ENCODE assay signal across 11 cellular contexts in the genomic region with DNA sequence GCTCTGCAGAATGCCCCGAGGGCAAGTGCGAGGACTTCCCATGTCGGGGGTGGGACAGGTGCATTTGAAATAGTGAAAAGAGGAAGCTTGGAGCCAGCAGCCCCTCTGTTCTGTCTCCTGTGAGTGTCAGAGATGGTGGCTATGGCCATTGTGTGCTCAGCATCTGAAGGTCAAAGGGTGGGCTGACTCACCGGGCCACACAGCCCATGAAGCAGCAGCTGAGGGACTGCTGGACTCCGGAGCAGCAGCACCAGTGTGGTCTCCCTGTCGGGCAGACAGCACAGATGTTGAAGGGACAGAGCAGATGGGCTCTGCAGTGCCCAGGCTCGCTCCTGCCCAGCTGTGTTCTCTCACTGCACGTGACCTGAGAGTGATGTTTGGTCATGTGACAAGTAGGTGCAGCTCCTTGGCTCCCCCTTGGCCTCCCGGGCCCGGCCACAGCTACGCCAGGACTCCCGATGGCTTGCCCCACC. TPM values are rescaled to one million over a fixed set of nuclear protein-coding genes. Genes with fewer than 3 reads are reported as not detected.
A peak's percentile ranks its signal among the peaks of the same experiment; 100 is the strongest.
DNase-seq lines count a peak whose midpoint lies in the region; TF ChIP-seq lines count a peak whose summit lies in the region.
"Had no signal": no experiment of that assay in that cellular context is flagged by ENCODE, and none has a peak within 500 bp of the region (broad histone marks: within the 10 kb centered on the region; RNA-seq: fewer than 3 reads in every experiment).

No MANE protein-coding gene starts in this region.

- no peak for TF ChIP-seq CTCF in NB4 (IDR thresholded peaks at IDR 0.05; ENCODE audit: low read depth, low read length)
- no peak for TF ChIP-seq CTCF in fibroblast of villous mesenchyme (IDR thresholded peaks at IDR 0.05; ENCODE audit: insufficient read depth, low read depth, low read length)

- CTCF ChIA-PET in HEK293T (lab: Yijun Ruan, JAX), result interaction anchor here (1.7 kb wide), 1 partner anchor 11 kb away, joined by 9 read pairs; no protein-coding TSS in a partner anchor

- peak; percentile 53 for DNase-seq in DMS 273 (lab: John Stamatoyannopoulos, UW; ENCODE audit: unreplicated experiment)
- no peak for DNase-seq in DMS 273 treated with DMSO at 0.1 percent for 48 hours (lab: John Stamatoyannopoulos, UW)
- DNase-seq in NB4 (ENCODE audit: low read depth), result peak; percentile 41
- peak; percentile 32 for DNase-seq in fibroblast of villous mesenchyme (ENCODE audit: low read depth)
- DNase-seq in renal cortical epithelial cell (ENCODE audit: low read depth), result peak; percentile 33
- no peak for DNase-seq in HEK293T (ENCODE audit: extremely low spot score)
- DNase-seq in SKM-1 (lab: John Stamatoyannopoulos, UW; ENCODE audit: unreplicated experiment), result no peak
- DNase-seq in mucosa of gallbladder (ENCODE audit: low spot score), result no peak
- DNase-seq: activated T-cell treated with anti-CD3 and anti-CD28 coated beads, Interleukin-2, amount 50 U/mL, for 1 hour; MM.1S; upper lobe of right lung had no signal

- H3K4me3 ChIP-seq in NB4 (ENCODE audit: low read depth, low read length), result no peak overlapping the region
- no peak overlapping the region for H3K4me3 ChIP-seq in fibroblast of villous mesenchyme (ENCODE audit: low read depth, low read length)
- H3K4me3 ChIP-seq: upper lobe of right lung had no signal

- POLR2A ChIA-PET in HEK293T (lab: Yijun Ruan, JAX), result interaction anchor here (1.1 to 1.5 kb wide), 2 partner anchors 11 to 54 kb away, joined by 3 read pairs; no protein-coding TSS in a partner anchor

- TF ChIP-seq POLR2A in NB4 (IDR thresholded peaks at IDR 0.05; ENCODE audit: extremely low read depth, insufficient read length), result no peak

TF ChIP-seq in HEK293T, 16 proteins besides CTCF, POLR2A, EP300 and RAD21:
- TF ChIP-seq SP1 (IDR thresholded peaks at IDR 0.05) (no peak), SUZ12 (IDR thresholded peaks at IDR 0.05) (no peak), LEF1 (IDR thresholded peaks at IDR 0.05; ENCODE audit: borderline replicate concordance) (no peak), BHLHE40 (IDR thresholded peaks at IDR 0.05; ENCODE audit: borderline replicate concordance) (no peak), TARDBP (IDR thresholded peaks at IDR 0.05) (no peak), CTBP1 (IDR thresholded peaks at IDR 0.05; ENCODE audit: borderline replicate concordance) (no peak), PKNOX1 (IDR thresholded peaks at IDR 0.05) (no peak)

RNA-seq across cellular contexts. Expression of gene TBC1D14, which starts 53.5 kb away (rescaled TPM):
- total RNA-seq in fibroblast of villous mesenchyme (39.0 and 42.3 TPM in 2 replicates), renal cortical epithelial cell (50.7 and 94.0 TPM in 2 replicates), mucosa of gallbladder (37.1 TPM)

Comparison
In these comparisons a context has a peak if more than half of its experiments do, and no peak if none do; other contexts are left out.
1. DNase-seq: peak in DMS 273 (single experiment), NB4 (single experiment), fibroblast of villous mesenchyme (single experiment) and renal cortical epithelial cell (single experiment); none in DMS 273 treated with DMSO at 0.1 percent for 48 hours (single experiment), HEK293T (single experiment), SKM-1 (single experiment) and mucosa of gallbladder (single experiment).